Comparison of ENCODE assay signal across 8 cellular contexts in the genomic region with DNA sequence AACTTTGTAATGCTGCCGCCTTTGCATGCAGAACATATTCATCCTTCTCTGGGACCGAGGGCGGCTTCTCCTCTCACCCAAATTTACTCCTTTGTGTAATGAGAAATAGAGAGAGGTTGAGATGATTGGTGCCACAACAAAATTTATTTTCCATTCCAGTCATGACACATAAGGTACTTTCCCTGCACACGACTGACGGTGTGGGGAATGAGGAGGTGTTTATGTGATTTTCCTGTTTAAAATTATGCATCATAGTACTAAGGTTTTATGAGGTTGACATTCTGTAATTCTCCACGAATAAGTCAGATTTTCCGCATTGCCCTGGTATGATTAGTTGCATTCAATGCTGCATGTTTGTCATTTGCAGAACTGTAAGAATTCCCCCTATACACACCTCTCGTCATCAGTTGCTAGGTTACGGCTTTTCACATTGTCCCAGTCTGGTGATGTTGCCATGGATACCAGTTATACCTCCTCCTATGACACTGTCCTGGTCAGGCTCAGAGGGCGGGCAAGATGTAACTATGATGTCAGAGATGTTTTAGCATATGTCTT. TPM values are rescaled to one million over a fixed set of nuclear protein-coding genes. Genes with fewer than 3 reads are reported as not detected.
A peak's percentile ranks its signal among the peaks of the same experiment; 100 is the strongest.
DNase-seq lines count a peak whose midpoint lies in the region; ATAC-seq and TF ChIP-seq lines count a peak whose summit lies in the region.

No MANE protein-coding gene starts in this region.

- H2AFZ ChIP-seq in GM23338 = no peak overlapping the region

- no peak overlapping the region for H3K4me2 ChIP-seq in GM23338

- TF ChIP-seq CTCF in GM13977 (IDR thresholded peaks at IDR 0.05; ENCODE audit: extremely low read depth, insufficient read depth, missing control alignments) (no peak), GM23338 (conservative IDR thresholded peaks at IDR 0.05; ENCODE audit: low read depth in 2 of 2) (no peak)

- peak; percentile 58; the same call in 2 of the 3 replicates for ATAC-seq in GM23338

- in situ Hi-C loops in GM13977 (cut with MboI; ENCODE audit: low pct_unique_long_range_greater_than_20kb, low sequenced_read_pairs, unreplicated experiment) = no loop called here

- H3K4me3 ChIP-seq in GM23338 = no peak overlapping the region

- H3K27ac Mint-ChIP-seq in GM23338 = no peak overlapping the region

- no peaks in the 10 kb centered on the region for H3K36me3 ChIP-seq in GM23338 (ENCODE audit: insufficient read depth)

- H3K4me1 Mint-ChIP-seq in GM23338 = peaks cover 13% of the 10 kb centered on the region

- no peaks in the 10 kb centered on the region for H3K79me2 ChIP-seq in GM23338 (replicated peaks; ENCODE audit: insufficient read depth)

- H3K36me3 Mint-ChIP-seq in GM23338 (ENCODE audit: low read depth) = peaks cover 9% of the 10 kb centered on the region; the same call in 2 of the 3 replicates

- DNase-seq in GM13977 (ENCODE audit: low spot score) = peak; percentile 84
- DNase-seq in GM23338 (ENCODE audit: low spot score) = peak; percentile 78
- DNase-seq in M059J (ENCODE audit: low read depth) = peak; percentile 89
- DNase-seq in activated T-cell treated with anti-CD3 and anti-CD28 coated beads for 24 hours (ENCODE audit: low read depth) = peak; percentile 82
- DNase-seq in iris pigment epithelial cell (ENCODE audit: low read depth) = peak; percentile 20
- DNase-seq in superior temporal gyrus (ENCODE audit: extremely low spot score) = peak; percentile 60
- DNase-seq in COLO668 (lab: John Stamatoyannopoulos, UW; ENCODE audit: unreplicated experiment) = no peak
- no peak for DNase-seq in T1000 (lab: John Stamatoyannopoulos, UW)

- no peaks in the 10 kb centered on the region for H3K27me3 ChIP-seq in GM23338 (ENCODE audit: insufficient read depth)

- H4K20me1 ChIP-seq in GM23338 (replicated peaks; ENCODE audit: insufficient read depth) = no peaks in the 10 kb centered on the region

- no peaks in the 10 kb centered on the region for H3F3A ChIP-seq in GM23338 (replicated peaks; ENCODE audit: low read depth)

- H3K9me3 Mint-ChIP-seq in GM23338 = no peaks in the 10 kb centered on the region; the same call in 2 of the 3 replicates

- no peak overlapping the region for H3K4me3 Mint-ChIP-seq in GM23338

- H3K27ac ChIP-seq in GM23338 (ENCODE audit: low read depth) = no peak overlapping the region

- H3K4me1 ChIP-seq in GM23338 (ENCODE audit: insufficient read depth) = peaks cover 5% of the 10 kb centered on the region; the same call in 1 of the 2 replicates

- H3K27me3 Mint-ChIP-seq in GM23338 (ENCODE audit: insufficient read depth, low read depth, poor library complexity) = no peaks in the 10 kb centered on the region

- peaks cover 3% of the 10 kb centered on the region; the same call in 1 of the 2 replicates for H3K9me2 ChIP-seq in GM23338 (ENCODE audit: insufficient read depth)

TF ChIP-seq in GM23338, 12 proteins besides CTCF, POLR2A, EP300 and RAD21:
- TF ChIP-seq CREB1 (CRISPR knock-in tag; IDR thresholded peaks at IDR 0.05; ENCODE audit: low read depth) (0 out of 2 replicates have a peak, but pooled peaks have one; percentile 15), STAT1 (IDR thresholded peaks at IDR 0.05; ENCODE audit: unreplicated experiment) (no peak)

RNA-seq across cellular contexts. Expression of a gene that starts 23.1 kb away (rescaled TPM):
- 25.7 and 30.3 TPM in 2 replicates for total RNA-seq in GM23338 (2014; rRNA removed; shearing (Covaris generic))
- polyA plus RNA-seq in GM23338 (2016; fragmentation: Nextera tagmentation; extraction: Ambion mirVana) = 14.0 and 15.9 TPM in 2 replicates
- total RNA-seq in M059J (2014; rRNA removed; shearing (Covaris generic)) = 0.44 and 0.89 TPM in 2 replicates

Comparison
In these comparisons a context has a peak if more than half of its experiments do, and no peak if none do; other contexts are left out.
1. DNase-seq: peak in GM13977 (single experiment), GM23338 (single experiment), M059J (single experiment), activated T-cell treated with anti-CD3 and anti-CD28 coated beads for 24 hours (single experiment), iris pigment epithelial cell (single experiment) and superior temporal gyrus (single experiment); none in COLO668 (single experiment) and T1000 (single experiment).
2. RNA of a gene that starts 23.1 kb away (total RNA-seq): 25.7 to 30.3 TPM in GM23338; 0.44 to 0.89 TPM in M059J; every median in the first group is over 10 times any median in the second.